In genomic region chr11:12281571-12282478, GRCh38 we compare ENCODE assay signal across 8 cellular contexts.
DNase-seq lines count a peak whose midpoint lies in the region; ATAC-seq and TF ChIP-seq lines count a peak whose summit lies in the region.

No MANE protein-coding gene starts in this region.

- CTCF ChIA-PET in activated CD8-positive, alpha-beta T cell treated with anti-CD3 and anti-CD28 coated beads for 36 hours (lab: Charles Lee), result interaction anchor here (0.6 to 9.0 kb wide), 70 partner anchors 8 to 612 kb away, joined by 3 to 167 read pairs (median 4); no protein-coding TSS in a partner anchor

- H3K4me3 Mint-ChIP-seq in HFFc6, result 0 out of 2 replicates have a peak overlapping the region, but pooled peaks have one; percentile 22
- H3K4me3 Mint-ChIP-seq in activated CD8-positive, alpha-beta T cell treated with anti-CD3 and anti-CD28 coated beads for 36 hours, result no peak overlapping the region
- H3K4me3 Mint-ChIP-seq in effector memory CD8-positive, alpha-beta T cell, result no peak overlapping the region
- no peak overlapping the region for H3K4me3 Mint-ChIP-seq in memory B cell

- H3K9me3 Mint-ChIP-seq in HFFc6 (no peaks in the 10 kb centered on the region), memory B cell (no peaks in the 10 kb centered on the region)
- no peaks in the 10 kb centered on the region for H3K9me3 Mint-ChIP-seq in activated CD8-positive, alpha-beta T cell treated with anti-CD3 and anti-CD28 coated beads for 36 hours
- no peaks in the 10 kb centered on the region for H3K9me3 Mint-ChIP-seq in effector memory CD8-positive, alpha-beta T cell

- DNase-seq in Caki2 (ENCODE audit: low read depth), result peak; percentile 62
- peak; percentile 77 for DNase-seq in HFFc6
- DNase-seq in NCI-H774 (lab: John Stamatoyannopoulos, UW), result peak; percentile 75
- DNase-seq in activated CD8-positive, alpha-beta T cell treated with anti-CD3 and anti-CD28 coated beads for 36 hours, result peak; percentile 84
- DNase-seq in effector memory CD8-positive, alpha-beta T cell, result peak; percentile 77 to 82 (median 77)
- peak; percentile 64 to 70 for DNase-seq in memory B cell (ENCODE audit: low spot score in 2 of 2)
- DNase-seq in stimulated activated CD8-positive, alpha-beta memory T cell treated with anti-CD3 and anti-CD28 coated beads, Interleukin-15, amount 100 ng/mL, for 4 hours (ENCODE audit: low read depth in 2 of 2), result peak; percentile 37 to 54

- H3K4me1 Mint-ChIP-seq in HFFc6 (ENCODE audit: low read depth) (peaks cover 67% of the 10 kb centered on the region), memory B cell (no peaks in the 10 kb centered on the region)
- peaks cover 5% of the 10 kb centered on the region for H3K4me1 Mint-ChIP-seq in activated CD8-positive, alpha-beta T cell treated with anti-CD3 and anti-CD28 coated beads for 36 hours (ENCODE audit: low read depth)
- H3K4me1 Mint-ChIP-seq in effector memory CD8-positive, alpha-beta T cell (ENCODE audit: low read depth in 2 of 2), result no peaks in the 10 kb centered on the region

- intact Hi-C loops in activated CD8-positive, alpha-beta T cell treated with anti-CD3 and anti-CD28 coated beads for 36 hours (cut with micrococcal nuclease), result loop anchor here (1.0 kb wide), 1 partner anchor 235 kb away; no protein-coding TSS in a partner anchor

- no peaks in the 10 kb centered on the region for H3K36me3 Mint-ChIP-seq in HFFc6 (ENCODE audit: low read depth)
- no peaks in the 10 kb centered on the region for H3K36me3 Mint-ChIP-seq in activated CD8-positive, alpha-beta T cell treated with anti-CD3 and anti-CD28 coated beads for 36 hours (ENCODE audit: low read depth)
- H3K36me3 Mint-ChIP-seq in effector memory CD8-positive, alpha-beta T cell (ENCODE audit: insufficient read depth), result peaks cover 3% of the 10 kb centered on the region
- H3K36me3 Mint-ChIP-seq in memory B cell, result no peaks in the 10 kb centered on the region

- in situ Hi-C loops in Caki2 (cut with HindIII; ENCODE audit: low pct_unique_long_range_greater_than_20kb, low sequenced_read_pairs), result no loop called here

- TF ChIP-seq CTCF in HFFc6 (IDR thresholded peaks at IDR 0.05), result peak; percentile 99
- TF ChIP-seq CTCF in activated CD8-positive, alpha-beta T cell treated with anti-CD3 and anti-CD28 coated beads for 36 hours (IDR thresholded peaks at IDR 0.05), result peak; percentile 97

- POLR2A ChIA-PET in activated CD8-positive, alpha-beta T cell treated with anti-CD3 and anti-CD28 coated beads for 36 hours (lab: Charles Lee), result interaction anchor here (0.6 to 1.2 kb wide), 5 partner anchors 19 to 242 kb away, joined by 3 read pairs; no protein-coding TSS in a partner anchor

- no peaks in the 10 kb centered on the region; the same call in 1 of the 2 replicates for H3K27me3 Mint-ChIP-seq in HFFc6 (ENCODE audit: insufficient read depth)
- H3K27me3 Mint-ChIP-seq in activated CD8-positive, alpha-beta T cell treated with anti-CD3 and anti-CD28 coated beads for 36 hours, result no peaks in the 10 kb centered on the region
- H3K27me3 Mint-ChIP-seq in effector memory CD8-positive, alpha-beta T cell, result no peaks in the 10 kb centered on the region
- no peaks in the 10 kb centered on the region for H3K27me3 Mint-ChIP-seq in memory B cell

- ATAC-seq in activated CD8-positive, alpha-beta T cell treated with anti-CD3 and anti-CD28 coated beads for 36 hours, result peak; percentile 79
- ATAC-seq in effector memory CD8-positive, alpha-beta T cell (replicated peaks), result peak; percentile 58
- ATAC-seq in memory B cell (ENCODE audit: low read depth) (peak; percentile 41), HG03025 (IDR thresholded peaks at IDR 0.05; ENCODE audit: low FRiP score, unreplicated experiment) (no peak)

- peak overlapping the region; percentile 96 for H3K27ac Mint-ChIP-seq in HFFc6
- no peak overlapping the region for H3K27ac Mint-ChIP-seq in activated CD8-positive, alpha-beta T cell treated with anti-CD3 and anti-CD28 coated beads for 36 hours
- H3K27ac Mint-ChIP-seq in effector memory CD8-positive, alpha-beta T cell, result peak overlapping the region in 1 of 2 donors; percentile 50
- H3K27ac Mint-ChIP-seq in memory B cell, result no peak overlapping the region
